In the genomic region with DNA sequence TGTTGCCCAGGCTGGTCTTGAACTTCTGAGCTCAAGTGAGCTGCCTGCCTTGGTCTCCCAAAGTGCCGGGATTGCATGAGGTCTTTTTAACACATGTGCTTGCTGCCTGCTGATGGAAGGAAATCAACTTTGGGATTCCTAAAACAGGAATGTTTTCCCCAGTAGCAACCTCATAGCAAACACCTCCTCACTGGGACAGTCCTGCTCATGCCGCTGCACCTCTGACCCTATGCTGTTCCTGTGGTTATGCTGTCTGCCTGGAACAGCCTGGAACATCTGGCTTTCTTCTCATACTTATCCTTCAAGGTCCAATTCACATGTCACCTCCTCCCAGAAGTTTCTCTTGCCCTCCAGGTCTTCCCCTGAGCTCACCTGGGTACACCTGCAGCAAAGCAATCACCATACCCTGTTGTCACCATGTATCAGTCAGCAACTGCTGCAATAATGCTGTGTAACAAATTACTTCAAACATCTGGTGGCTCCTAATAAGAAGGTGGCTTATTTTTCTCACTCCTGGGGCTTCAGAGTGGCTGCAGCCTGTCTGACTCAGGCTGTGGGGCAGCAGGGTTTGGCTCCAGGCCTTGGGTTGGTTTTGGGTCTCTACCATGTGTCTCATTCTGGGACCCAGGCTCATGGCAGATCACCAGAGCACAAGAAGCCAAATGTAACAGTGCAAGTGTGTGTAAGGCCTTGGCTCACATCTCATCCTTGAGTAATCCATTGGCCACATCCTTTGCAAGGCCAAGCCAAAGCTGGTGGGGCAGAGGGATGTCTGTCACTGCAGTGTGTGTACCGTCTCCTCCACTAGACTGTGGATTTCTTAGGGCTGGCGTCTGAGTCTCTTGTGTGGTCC, we compare ENCODE assay signal across 13 cellular contexts.
"Had no signal": no experiment of that assay in that cellular context is flagged by ENCODE, and none has a peak within 500 bp of the region (broad histone marks: within the 10 kb centered on the region; RNA-seq: fewer than 3 reads in every experiment).

No MANE protein-coding gene starts in this region.

- H3K27me3 ChIP-seq: adrenal gland, dorsolateral prefrontal cortex, hepatocyte, tibial artery, uterus had no signal

- ATAC-seq: esophagus mucosa had no signal

- H3K9me3 ChIP-seq: adrenal gland, tibial artery, uterus had no signal

- H3K4me3 ChIP-seq: adrenal gland, dorsolateral prefrontal cortex, hepatocyte, tibial artery, uterus had no signal

- H3K4me1 ChIP-seq: adrenal gland had no signal

- DNase-seq: activated CD4-positive, alpha-beta T cell treated with anti-CD3 and anti-CD28 coated beads for 36 hours; activated CD8-positive, alpha-beta memory T cell treated with anti-CD3 and anti-CD28 coated beads, Interleukin-2, amount 50 U/mL, for 4 hours; activated naive CD4-positive, alpha-beta T cell treated with anti-CD3 and anti-CD28 coated beads, Interleukin-2, amount 50 U/mL, for 16 hours; adrenal gland; brain microvascular endothelial cell; dorsolateral prefrontal cortex; kidney; small intestine; T-helper 9 cell; tibial artery; uterus had no signal

- H3K36me3 ChIP-seq: adrenal gland, brain microvascular endothelial cell, tibial artery, uterus had no signal

- H3K27ac ChIP-seq: adrenal gland, brain microvascular endothelial cell, dorsolateral prefrontal cortex, hepatocyte, tibial artery, uterus had no signal
